1 cellular context compared by ENCODE assay signal in the genomic region with DNA sequence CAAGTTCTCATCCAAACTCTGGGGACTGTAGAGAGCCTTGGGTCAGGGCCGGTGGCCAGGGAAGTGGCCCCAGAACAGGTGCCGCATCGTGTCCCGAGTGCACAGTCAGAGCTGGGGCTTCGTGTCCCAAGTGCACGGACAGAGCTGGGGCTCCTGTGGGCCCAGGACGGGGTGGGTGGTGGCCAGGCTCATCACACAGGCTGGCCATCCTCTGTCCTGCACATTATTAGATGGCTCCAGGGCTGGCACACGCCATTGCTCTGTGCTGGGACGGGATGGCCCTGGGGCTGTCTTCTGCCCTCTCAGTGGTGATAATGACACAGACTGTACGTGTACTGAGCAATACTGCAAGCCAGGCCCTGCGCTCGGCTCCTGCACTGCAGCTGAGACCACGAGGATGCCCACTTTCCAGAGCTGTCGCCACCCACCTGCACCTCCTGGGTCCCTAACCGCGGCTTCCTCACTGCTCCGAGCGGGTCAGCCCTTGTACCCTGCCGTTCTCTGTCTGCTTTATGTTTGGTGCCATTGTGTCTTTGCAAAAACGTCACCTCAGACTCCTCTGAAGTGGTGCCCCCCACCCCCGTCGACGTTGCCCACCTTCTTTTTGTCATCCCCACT.
TF ChIP-seq lines count a peak whose summit lies in the region.

No MANE protein-coding gene starts in this region.

TF ChIP-seq in A549, 52 proteins besides CTCF, POLR2A, EP300 and RAD21 (continued from another document):
- TF ChIP-seq, protein P1, sequence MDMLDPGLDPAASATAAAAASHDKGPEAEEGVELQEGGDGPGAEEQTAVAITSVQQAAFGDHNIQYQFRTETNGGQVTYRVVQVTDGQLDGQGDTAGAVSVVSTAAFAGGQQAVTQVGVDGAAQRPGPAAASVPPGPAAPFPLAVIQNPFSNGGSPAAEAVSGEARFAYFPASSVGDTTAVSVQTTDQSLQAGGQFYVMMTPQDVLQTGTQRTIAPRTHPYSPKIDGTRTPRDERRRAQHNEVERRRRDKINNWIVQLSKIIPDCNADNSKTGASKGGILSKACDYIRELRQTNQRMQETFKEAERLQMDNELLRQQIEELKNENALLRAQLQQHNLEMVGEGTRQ (IDR thresholded peaks at IDR 0.05), result no peak
- TF ChIP-seq CBX8 (IDR thresholded peaks at IDR 0.05) (no peak), RCOR1 (IDR thresholded peaks at IDR 0.05; ENCODE audit: low read depth, low read length) (no peak)
